In genomic region chr19:4088975-4089374, GRCh38 we compare ENCODE assay signal across 9 cellular contexts. TPM values are rescaled to one million over a fixed set of nuclear protein-coding genes. Genes with fewer than 3 reads are reported as not detected.
DNase-seq lines count a peak whose midpoint lies in the region; ATAC-seq and TF ChIP-seq lines count a peak whose summit lies in the region.
"Had no signal": no experiment of that assay in that cellular context is flagged by ENCODE, and none has a peak within 500 bp of the region (broad histone marks: within the 10 kb centered on the region; RNA-seq: fewer than 3 reads in every experiment).

No MANE protein-coding gene starts in this region.

- H3K27me3 Mint-ChIP-seq in chondrocyte (ENCODE audit: low read depth), result no peaks in the 10 kb centered on the region

- peaks cover 8% of the 10 kb centered on the region for H3K36me3 Mint-ChIP-seq in chondrocyte (ENCODE audit: low read depth)

- peak; percentile 24 for ATAC-seq in GM18511 (IDR thresholded peaks at IDR 0.05; ENCODE audit: unreplicated experiment)
- peak; percentile 27 for ATAC-seq in sciatic nerve
- ATAC-seq in GM21529 (IDR thresholded peaks at IDR 0.05; ENCODE audit: unreplicated experiment), result no peak

- TF ChIP-seq CTCF in chondrocyte (IDR thresholded peaks at IDR 0.05), result no peak

- H3K9me3 Mint-ChIP-seq in chondrocyte (ENCODE audit: low read depth), result no peaks in the 10 kb centered on the region
- H3K9me3 Mint-ChIP-seq: nephron had no signal

- H3K27ac Mint-ChIP-seq in chondrocyte (ENCODE audit: unreplicated experiment), result no peak overlapping the region
- H3K27ac Mint-ChIP-seq: nephron had no signal

- intact Hi-C loops in sciatic nerve (cut with DNase I), result no loop called here

- no peak overlapping the region for H3K4me3 Mint-ChIP-seq in chondrocyte (ENCODE audit: unreplicated experiment)
- H3K4me3 Mint-ChIP-seq: nephron had no signal

- H3K4me3 ChIP-seq in Jurkat, Clone E6-1 (ENCODE audit: low read length), result peak overlapping the region; percentile 49

- peaks cover 3% of the 10 kb centered on the region for H3K4me1 Mint-ChIP-seq in chondrocyte (ENCODE audit: low read depth)
- H3K4me1 Mint-ChIP-seq: nephron had no signal

- peak; percentile 97 for DNase-seq in Jurkat, Clone E6-1 (ENCODE audit: low read depth, low spot score)
- peak; percentile 45 for DNase-seq in activated gamma-delta T cell treated with anti-CD3 and anti-CD28 coated beads, Interleukin-2, amount 50 U/mL, for 16 hours (ENCODE audit: low read depth)
- no peak for DNase-seq in sciatic nerve (ENCODE audit: low spot score)
- DNase-seq in DMS 273 (lab: John Stamatoyannopoulos, UW; ENCODE audit: unreplicated experiment), result no peak
- DNase-seq in HuH-7 (ENCODE audit: low spot score), result no peak
- no peak for DNase-seq in chondrocyte (ENCODE audit: low spot score)

RNA-seq across cellular contexts. Expression of gene ZBTB7A, which starts 22.3 kb away (rescaled TPM):
- polyA plus RNA-seq in Jurkat, Clone E6-1 (2012; ENCODE audit: insufficient read depth, insufficient read length), result 8.6 TPM
- total RNA-seq in sciatic nerve (54.2 TPM), chondrocyte (29.4 to 29.9 TPM (median 29.5 TPM) in 3 replicates)

RNA-seq across cellular contexts. Expression of gene MAP2K2, which starts 34.9 kb away (rescaled TPM):
- polyA plus RNA-seq in Jurkat, Clone E6-1 (2012; ENCODE audit: insufficient read depth, insufficient read length), result 198 TPM
- total RNA-seq in sciatic nerve, result 108 TPM
- total RNA-seq in chondrocyte, result 131 to 168 TPM (median 158 TPM) in 3 replicates

Comparison
In these comparisons a context has a peak if more than half of its experiments do, and no peak if none do; other contexts are left out.
1. DNase-seq: peak in Jurkat, Clone E6-1 (single experiment) and activated gamma-delta T cell treated with anti-CD3 and anti-CD28 coated beads, Interleukin-2, amount 50 U/mL, for 16 hours (single experiment); none in sciatic nerve (single experiment), DMS 273 (single experiment), HuH-7 (single experiment) and chondrocyte (single experiment).